In the genomic region with DNA sequence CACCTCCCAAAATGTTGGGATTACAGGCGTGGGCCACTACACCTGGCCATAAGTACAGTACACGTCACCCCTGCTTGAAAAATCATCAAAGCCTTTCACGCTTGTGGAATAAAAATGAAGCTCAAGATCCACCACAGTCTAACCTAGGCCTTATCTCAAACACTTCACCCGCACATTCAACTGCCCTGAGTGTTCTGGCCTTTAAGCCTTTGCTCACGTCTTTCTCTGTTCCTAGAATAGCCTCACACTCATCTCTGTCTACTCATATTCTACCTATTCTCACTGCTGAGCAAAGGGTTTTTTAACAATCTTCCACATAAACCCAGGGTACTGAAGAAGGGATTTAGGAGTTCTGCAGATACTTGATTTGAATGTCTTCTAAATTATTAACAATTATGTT, we compare ENCODE assay signal across 18 cellular contexts. TPM values are rescaled to one million over a fixed set of nuclear protein-coding genes. Genes with fewer than 3 reads are reported as not detected.
DNase-seq lines count a peak whose midpoint lies in the region; ATAC-seq, FAIRE-seq and TF ChIP-seq lines count a peak whose summit lies in the region.
"Had no signal": no experiment of that assay in that cellular context is flagged by ENCODE, and none has a peak within 500 bp of the region (broad histone marks: within the 10 kb centered on the region; RNA-seq: fewer than 3 reads in every experiment).

No MANE protein-coding gene starts in this region.

- CTCF ChIA-PET in GM12878 (lab: Yijun Ruan, JAX) = interaction anchor here (0.6 to 7.3 kb wide), 4 partner anchors 13 to 145 kb away, joined by 3 to 66 read pairs (median 9); no protein-coding TSS in a partner anchor

- no peak overlapping the region for H3K9ac ChIP-seq in GM12878 (ENCODE audit: control insufficient read depth, insufficient read depth, low read length)

- H3K27me3 ChIP-seq in GM12878 (replicated peaks in 1 of 2; ENCODE audit: control insufficient read depth in 2 of 2, insufficient read depth in 2 of 2, low read length in 1 of 2) (no peaks in the 10 kb centered on the region), heart right ventricle (no peaks in the 10 kb centered on the region), right cardiac atrium (ENCODE audit: control insufficient read depth, insufficient read depth) (no peaks in the 10 kb centered on the region)

- TF ChIP-seq EP300 in GM12878 (IDR thresholded peaks at IDR 0.05; ENCODE audit: borderline replicate concordance in 1 of 2, control insufficient read depth in 1 of 2, low read depth in 2 of 2, low read length in 2 of 2) = no peak

- SMC1A ChIA-PET in GM12878 (lab: Charles Lee; ENCODE audit: uncharacterized antibody, unreplicated experiment) = interaction anchor here (1.6 kb wide), 2 partner anchors 8 to 13 kb away, joined by 4 to 6 read pairs; no protein-coding TSS in a partner anchor

- RAD21 ChIA-PET in GM12878 (lab: Charles Lee; ENCODE audit: unreplicated experiment) = no interaction called here

- no peak for TF ChIP-seq POLR2A in GM12878 (IDR thresholded peaks at IDR 0.05; ENCODE audit: low read depth, low read length)

- POLR2A ChIA-PET in GM12878 (lab: Charles Lee) = interaction anchor here (1.2 to 2.5 kb wide), 2 partner anchors 8 to 11 kb away, joined by 3 to 11 read pairs; partner anchors contain the start of gene CALCOCO1

- peak; percentile 35 for FAIRE-seq in GM12878 (lab: Jason Lieb, UNC)
- FAIRE-seq: A549, GM18507 had no signal

- no peak for ATAC-seq in GM12878
- ATAC-seq in heart right ventricle = peak in 7 of 8 donors; percentile 61 to 95 (median 88)
- peak; percentile 79 to 82 for ATAC-seq in right cardiac atrium
- no peak for ATAC-seq in HG02763 (IDR thresholded peaks at IDR 0.05; ENCODE audit: unreplicated experiment)
- ATAC-seq: A549 had no signal

- no peaks in the 10 kb centered on the region for H3K79me2 ChIP-seq in GM12878 (ENCODE audit: control insufficient read depth, insufficient read depth, low read length)

- peaks cover 3% of the 10 kb centered on the region; the same call in 1 of the 2 replicates for H3K4me1 ChIP-seq in GM12878 (ENCODE audit: control insufficient read depth, insufficient read depth, low read length)
- H3K4me1 ChIP-seq in heart right ventricle = peaks cover 0 to 6% (median 0%) of the 10 kb centered on the region in 9 donors
- H3K4me1 ChIP-seq in right cardiac atrium (ENCODE audit: control insufficient read depth, insufficient read depth, low read length) = no peaks in the 10 kb centered on the region
- H3K4me1 ChIP-seq: A549 had no signal

- H3K36me3 ChIP-seq in GM12878 (ENCODE audit: control insufficient read depth in 2 of 2, insufficient read depth in 2 of 2, low read length in 1 of 2) (no peaks in the 10 kb centered on the region), heart right ventricle (peaks cover 0 to 100% (median 80%) of the 10 kb centered on the region in 9 donors)

- H3K4me3 ChIP-seq in GM12878 (no peak overlapping the region), heart right ventricle (no peak overlapping the region), right cardiac atrium (ENCODE audit: low read length) (no peak overlapping the region)
- H3K4me3 ChIP-seq: A549 had no signal

- H3K27ac ChIP-seq in C4-2B = peak overlapping the region; percentile 27; the same call in 1 of the 2 replicates
- no peak overlapping the region for H3K27ac ChIP-seq in GM12878 (ENCODE audit: control insufficient read depth, insufficient read depth)
- peak overlapping the region in 4 of 10 donors; percentile 23 to 56 (median 31) for H3K27ac ChIP-seq in heart right ventricle
- H3K27ac ChIP-seq in right cardiac atrium (ENCODE audit: low read length) = peak overlapping the region; percentile 43
- H3K27ac ChIP-seq: A549 had no signal

- H4K20me1 ChIP-seq in GM12878 (ENCODE audit: control insufficient read depth, insufficient read depth) = no peaks in the 10 kb centered on the region

- no peak overlapping the region for H3K4me2 ChIP-seq in GM12878 (ENCODE audit: control insufficient read depth, insufficient read depth)
- H3K4me2 ChIP-seq: A549 had no signal

- TF ChIP-seq CTCF in C4-2B (conservative IDR thresholded peaks at IDR 0.05) = no peak
- no peak for TF ChIP-seq CTCF in GM12878 (IDR thresholded peaks at IDR 0.05 in 2 of 3, conservative IDR thresholded peaks at IDR 0.05 in 1 of 3; ENCODE audit: control insufficient read depth in 2 of 3, extremely low read depth in 1 of 3, insufficient read depth in 1 of 3, low read depth in 3 of 3, low read length in 3 of 3)
- TF ChIP-seq CTCF in heart right ventricle (IDR thresholded peaks at IDR 0.05) = no peak

- TF ChIP-seq RAD21 in GM12878 (IDR thresholded peaks at IDR 0.05; ENCODE audit: insufficient read depth, low read depth, low read length) = no peak

- DNase-seq in GM12878 (ENCODE audit: low read depth, low spot score) (no peak), heart right ventricle (no peak), right cardiac atrium (no peak), ecto neural progenitor cell (ENCODE audit: low spot score) (no peak), NCI-H1436 (lab: John Stamatoyannopoulos, UW) (no peak)
- no peak for DNase-seq in activated CD8-positive, alpha-beta memory T cell treated with anti-CD3 and anti-CD28 coated beads, Interleukin-2, amount 50 U/mL, for 4 hours
- DNase-seq: DMS53, GF-D8, GOT3, H9 had no signal

- no peak overlapping the region for H2AFZ ChIP-seq in GM12878 (ENCODE audit: control insufficient read depth, low read depth, low read length)

- H3K9me3 ChIP-seq in GM12878 (replicated peaks; ENCODE audit: control insufficient read depth, insufficient read depth, low read length) (no peaks in the 10 kb centered on the region), heart right ventricle (no peaks in the 10 kb centered on the region), right cardiac atrium (ENCODE audit: control insufficient read depth, low read length) (no peaks in the 10 kb centered on the region)
- H3K9me3 ChIP-seq: A549 had no signal

- intact Hi-C loops in GM12878 (cut with micrococcal nuclease; ENCODE audit: unreplicated experiment) (no loop called here), heart right ventricle (cut with DNase I) (no loop called here), right cardiac atrium (cut with DNase I) (no loop called here)

- 66% methylated on average over 5 of the region's 5 CpGs for WGBS in GM12878 (ENCODE audit: insufficient coverage, insufficient replicate concordance, low lambda C conversion rate, missing lambda C conversion rate)
- 53 to 66% methylated on average over 5 of the region's 5 CpGs for WGBS in heart right ventricle, 2 donors
- 69% methylated on average over 5 of the region's 5 CpGs for WGBS in right cardiac atrium

- BruUV-seq in GM12878 (replicated peaks; lab: Mats Ljungman, UMichigan) = no TSS peak

- in situ Hi-C loops in GM12878 (cut with MboI) = no loop called here

RNA-seq across cellular contexts. Expression of gene CALCOCO1, which starts 9.9 kb away (rescaled TPM):
- total RNA-seq in GM12878 (2013; cell fraction: nucleolus; rRNA removed) = 126 and 133 TPM in 2 replicates
- 13.7 and 15.7 TPM in 2 replicates for total RNA-seq in GM12878 (2014; rRNA removed)
- total RNA-seq in GM12878 (2014; rRNA removed; fragmentation: Illumina TruSeq; extraction: Trizol) = 13.4 and 13.7 TPM in 2 replicates
- total RNA-seq in GM12878 (2021) = 18.1 and 18.6 TPM in 2 replicates
- 52.7 TPM for polyA plus RNA-seq in GM12878 (2011; ENCODE audit: low read depth)
- 44.6 and 55.9 TPM in 2 replicates for polyA plus RNA-seq in GM12878 (2011; rRNA removed)
- 43.8 and 59.2 TPM in 2 replicates for polyA plus RNA-seq in GM12878 (2011; cell fraction: cytosol; rRNA removed)
- 117 and 243 TPM in 2 replicates for polyA plus RNA-seq in GM12878 (2011; cell fraction: nucleus; rRNA removed)
- 44.7 and 46.0 TPM in 2 replicates for polyA plus RNA-seq in GM12878 (2012)
- polyA plus RNA-seq in GM12878 (2014; fragmentation: Illumina TruSeq; extraction: Trizol) = 24.5 and 27.2 TPM in 2 replicates
- polyA plus RNA-seq in GM12878 (2014; fragmentation: Nextera tagmentation; extraction: Ambion mirVana) = 1 to 10 TPM; 2.8 to 4.4 TPM
- polyA plus RNA-seq in GM12878 (2014; rRNA removed) = 14.1 and 19.0 TPM in 2 replicates
- polyA plus RNA-seq in GM12878 (2016; fragmentation: Nextera tagmentation; extraction: Ambion mirVana) = 10 to 100 TPM; 12.5 to 12.7 TPM
- polyA minus RNA-seq in GM12878 (2011; rRNA and poly(A)+ RNA removed) = 40.1 and 42.6 TPM in 2 replicates
- 9.6 and 10.2 TPM in 2 replicates for polyA minus RNA-seq in GM12878 (2011; cell fraction: cytosol; rRNA and poly(A)+ RNA removed)
- 36.1 and 39.6 TPM in 2 replicates for polyA minus RNA-seq in GM12878 (2011; cell fraction: nucleus; rRNA and poly(A)+ RNA removed)
- 100 to 1,000 TPM; 183 to 264 (median 199) TPM for total RNA-seq in heart right ventricle
- polyA plus RNA-seq in heart right ventricle = 100 to 1,000 TPM; 105 to 128 TPM
- total RNA-seq in right cardiac atrium = 100 to 1,000 TPM; 189 to 247 (median 207) TPM
- 121 TPM for polyA plus RNA-seq in right cardiac atrium

RNA-seq across cellular contexts. Expression of gene CISTR, which starts 34.5 kb away (rescaled TPM):
- 2.6 TPM in 1 of 2 replicates, not detected in the other for total RNA-seq in GM12878 (2013; cell fraction: nucleolus; rRNA removed)
- not detected in 2 replicates for total RNA-seq in GM12878 (2014; rRNA removed)
- not detected in 2 replicates for total RNA-seq in GM12878 (2014; rRNA removed; fragmentation: Illumina TruSeq; extraction: Trizol)
- total RNA-seq in GM12878 (2021) = not detected in 2 replicates
- polyA plus RNA-seq in GM12878 (2011; ENCODE audit: low read depth) = not detected
- 0.19 and 0.26 TPM in 2 replicates for polyA plus RNA-seq in GM12878 (2011; rRNA removed)
- polyA plus RNA-seq in GM12878 (2011; cell fraction: cytosol; rRNA removed) = 0.13 and 0.32 TPM in 2 replicates
- 0.73 and 1.7 TPM in 2 replicates for polyA plus RNA-seq in GM12878 (2011; cell fraction: nucleus; rRNA removed)
- not detected in 2 replicates for polyA plus RNA-seq in GM12878 (2012)
- not detected in 2 replicates for polyA plus RNA-seq in GM12878 (2014; fragmentation: Illumina TruSeq; extraction: Trizol)
- not detected for polyA plus RNA-seq in GM12878 (2014; fragmentation: Nextera tagmentation; extraction: Ambion mirVana)
- polyA plus RNA-seq in GM12878 (2014; rRNA removed) = not detected in 2 replicates
- not detected for polyA plus RNA-seq in GM12878 (2016; fragmentation: Nextera tagmentation; extraction: Ambion mirVana)
- polyA minus RNA-seq in GM12878 (2011; rRNA and poly(A)+ RNA removed) = 2.2 and 4.3 TPM in 2 replicates
- 3.3 TPM in 1 of 2 replicates, not detected in the other for polyA minus RNA-seq in GM12878 (2011; cell fraction: cytosol; rRNA and poly(A)+ RNA removed)
- 2.1 and 3.4 TPM in 2 replicates for polyA minus RNA-seq in GM12878 (2011; cell fraction: nucleus; rRNA and poly(A)+ RNA removed)
- total RNA-seq in heart right ventricle = 1 to 10 TPM in 8 of 10 donors, under 1 TPM in 1, not detected in 1; 0.80 to 3.6 (median 2.9) TPM
- 1 to 10 TPM in 1 of 2 donors, under 1 TPM in 1; 0.16 to 1.7 TPM for polyA plus RNA-seq in heart right ventricle
- total RNA-seq in right cardiac atrium = 1 to 10 TPM; 3.2 to 5.9 (median 4.0) TPM
- polyA plus RNA-seq in right cardiac atrium = 2.8 TPM
- total RNA-seq: H9, HT1080 had no signal
- polyA plus RNA-seq: A549, AG04450, BJ, IgD-negative memory B cell had no signal

RNA-seq across cellular contexts. Expression of gene ATP5MC2, which starts 41.4 kb away (rescaled TPM):
- 78.9 and 95.7 TPM in 2 replicates for total RNA-seq in GM12878 (2013; cell fraction: nucleolus; rRNA removed)
- 401 and 458 TPM in 2 replicates for total RNA-seq in GM12878 (2014; rRNA removed)
- total RNA-seq in GM12878 (2014; rRNA removed; fragmentation: Illumina TruSeq; extraction: Trizol) = 403 and 422 TPM in 2 replicates
- 380 and 418 TPM in 2 replicates for total RNA-seq in GM12878 (2021)
- polyA plus RNA-seq in GM12878 (2011; ENCODE audit: low read depth) = 407 TPM
- polyA plus RNA-seq in GM12878 (2011; rRNA removed) = 202 and 379 TPM in 2 replicates
- polyA plus RNA-seq in GM12878 (2011; cell fraction: cytosol; rRNA removed) = 736 and 802 TPM in 2 replicates
- 242 and 380 TPM in 2 replicates for polyA plus RNA-seq in GM12878 (2011; cell fraction: nucleus; rRNA removed)
- polyA plus RNA-seq in GM12878 (2012) = 675 and 683 TPM in 2 replicates
- polyA plus RNA-seq in GM12878 (2014; fragmentation: Illumina TruSeq; extraction: Trizol) = 642 and 648 TPM in 2 replicates
- polyA plus RNA-seq in GM12878 (2014; fragmentation: Nextera tagmentation; extraction: Ambion mirVana) = 1,000 to 10,000 TPM in 1 of 2 experiments, 100 to 1,000 TPM in 1; 972 to 1,090 TPM
- 470 and 606 TPM in 2 replicates for polyA plus RNA-seq in GM12878 (2014; rRNA removed)
- 100 to 1,000 TPM; 581 to 601 TPM for polyA plus RNA-seq in GM12878 (2016; fragmentation: Nextera tagmentation; extraction: Ambion mirVana)
- 847 and 1,381 TPM in 2 replicates for polyA minus RNA-seq in GM12878 (2011; rRNA and poly(A)+ RNA removed)
- 248 and 263 TPM in 2 replicates for polyA minus RNA-seq in GM12878 (2011; cell fraction: cytosol; rRNA and poly(A)+ RNA removed)
- polyA minus RNA-seq in GM12878 (2011; cell fraction: nucleus; rRNA and poly(A)+ RNA removed) = 163 and 192 TPM in 2 replicates
- 100 to 1,000 TPM; 499 to 627 (median 546) TPM for total RNA-seq in heart right ventricle
- polyA plus RNA-seq in heart right ventricle = 100 to 1,000 TPM; 526 to 632 TPM
- 100 to 1,000 TPM; 397 to 507 (median 497) TPM for total RNA-seq in right cardiac atrium
- polyA plus RNA-seq in right cardiac atrium = 740 TPM

Comparison
In these comparisons a context has a peak if more than half of its experiments do, and no peak if none do; other contexts are left out.
1. ATAC-seq: peak in heart right ventricle (7 of 8) and right cardiac atrium (2 of 2); none in GM12878 (single experiment) and HG02763 (single experiment).